ENCODE assay signal across 15 cellular contexts in the genomic region with DNA sequence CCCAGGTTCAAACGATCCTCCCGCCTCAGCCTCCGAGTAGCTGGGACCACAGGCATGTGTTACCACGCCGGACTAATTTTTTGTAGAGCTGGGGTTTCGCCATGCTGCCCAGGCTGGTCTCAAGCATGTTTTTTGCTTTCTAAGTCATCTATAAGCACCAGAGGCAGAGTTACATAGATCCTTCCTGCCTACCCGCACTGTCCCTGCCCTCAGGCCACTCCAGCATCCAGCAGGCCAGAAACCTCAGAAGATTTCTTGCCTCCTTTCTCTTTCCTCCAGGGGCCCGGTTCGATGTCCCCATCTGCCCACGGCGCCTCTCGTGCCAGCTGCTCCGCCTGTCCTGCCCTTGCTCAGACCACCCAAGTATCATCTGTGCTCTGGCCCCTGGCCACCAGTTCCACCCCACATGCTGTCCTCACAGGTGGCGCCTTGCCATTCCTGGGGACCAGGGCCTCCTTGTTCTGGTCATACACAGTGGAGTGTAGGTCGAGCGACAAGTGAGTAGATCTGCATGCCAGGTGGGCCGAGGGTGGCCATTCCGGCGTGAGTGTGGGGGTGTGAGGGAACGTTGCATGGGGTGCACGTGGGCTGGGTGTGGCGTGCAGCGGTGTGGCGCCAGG. TPM values are rescaled to one million over a fixed set of nuclear protein-coding genes. Genes with fewer than 3 reads are reported as not detected.
A peak's percentile ranks its signal among the peaks of the same experiment; 100 is the strongest.
DNase-seq lines count a peak whose midpoint lies in the region; ATAC-seq and TF ChIP-seq lines count a peak whose summit lies in the region.
"Had no signal": no experiment of that assay in that cellular context is flagged by ENCODE, and none has a peak within 500 bp of the region (broad histone marks: within the 10 kb centered on the region; RNA-seq: fewer than 3 reads in every experiment).

No MANE protein-coding gene starts in this region.

- POLR2A ChIA-PET in activated CD8-positive, alpha-beta T cell treated with anti-CD3 and anti-CD28 coated beads for 36 hours (lab: Charles Lee) = interaction anchor here (0.5 kb wide), 1 partner anchor 65 kb away, joined by 3 read pairs; no protein-coding TSS in a partner anchor

- WGBS in GM23248 (ENCODE audit: low coverage in 1 of 2, low lambda C conversion rate in 2 of 2, missing lambda C conversion rate in 2 of 2), 2 experiments = 49% methylated on average over 24 of the region's 24 CpGs
- 68 to 87% methylated on average over 24 of the region's 24 CpGs for WGBS in lung, 2 donors

- peak overlapping the region; percentile 83 for H2AFZ ChIP-seq in GM23248

- no peaks in the 10 kb centered on the region for H3K9me2 ChIP-seq in GM23248 (ENCODE audit: insufficient read depth)

- intact Hi-C loops in activated CD8-positive, alpha-beta T cell treated with anti-CD3 and anti-CD28 coated beads for 36 hours (cut with micrococcal nuclease) = no loop called here

- ATAC-seq in lung (ENCODE audit: insufficient read depth, low FRiP score) (no peak), HG03442 (IDR thresholded peaks at IDR 0.05; ENCODE audit: unreplicated experiment) (no peak), GM18511 (IDR thresholded peaks at IDR 0.05; ENCODE audit: unreplicated experiment) (no peak)
- no peak for ATAC-seq in activated CD8-positive, alpha-beta T cell treated with anti-CD3 and anti-CD28 coated beads for 36 hours

- no peaks in the 10 kb centered on the region for H3K36me3 Mint-ChIP-seq in activated CD8-positive, alpha-beta T cell treated with anti-CD3 and anti-CD28 coated beads for 36 hours (ENCODE audit: low read depth)
- H3K36me3 Mint-ChIP-seq: brain had no signal

- H3K27ac ChIP-seq in GM23248 = peak overlapping the region; percentile 89
- H3K27ac ChIP-seq in lung (ENCODE audit: low read depth in 1 of 2, low read length in 1 of 2) = no peak overlapping the region
- peak overlapping the region; percentile 89 for H3K27ac ChIP-seq in subcutaneous abdominal adipose tissue (ENCODE audit: low read depth, low read length)

- peak overlapping the region; percentile 90 for H3K9ac ChIP-seq in GM23248
- peak overlapping the region in 1 of 5 donors; percentile 73 for H3K9ac ChIP-seq in subcutaneous abdominal adipose tissue (ENCODE audit: low read length in 5 of 5)

- H3K79me2 ChIP-seq in GM23248 (ENCODE audit: insufficient read depth) = peaks cover 16% of the 10 kb centered on the region

- H3K4me1 ChIP-seq in GM23248 (ENCODE audit: insufficient read depth) (no peaks in the 10 kb centered on the region; the same call in 1 of the 2 replicates), lung (ENCODE audit: control insufficient read depth in 2 of 2, insufficient read depth in 2 of 2, low read length in 2 of 2) (peaks cover 0 to 2% of the 10 kb centered on the region in 2 donors), subcutaneous abdominal adipose tissue (ENCODE audit: control insufficient read depth in 5 of 5, insufficient read depth in 5 of 5, low read length in 5 of 5) (peaks cover 2 to 31% (median 23%) of the 10 kb centered on the region in 5 donors)
- H3K4me1 ChIP-seq: left lung had no signal

- CTCF ChIA-PET in activated CD8-positive, alpha-beta T cell treated with anti-CD3 and anti-CD28 coated beads for 36 hours (lab: Charles Lee) = no interaction called here

- peaks cover 10% of the 10 kb centered on the region; the same call in 1 of the 2 replicates for H3F3A ChIP-seq in GM23248 (ENCODE audit: insufficient read depth)

- H3K9me3 ChIP-seq in GM23248 (ENCODE audit: low read depth) (no peaks in the 10 kb centered on the region), lung (ENCODE audit: control insufficient read depth in 2 of 2, insufficient read depth in 1 of 2, low read length in 1 of 2) (no peaks in the 10 kb centered on the region), subcutaneous abdominal adipose tissue (ENCODE audit: control insufficient read depth in 5 of 5, low read length in 5 of 5) (no peaks in the 10 kb centered on the region)
- H3K9me3 ChIP-seq: left lung had no signal

- peak overlapping the region; percentile 75 for H3K4me3 ChIP-seq in GM23248
- peak overlapping the region; percentile 24 to 33 for H3K4me3 ChIP-seq in cardiac fibroblast (replicated peaks in 1 of 2; ENCODE audit: low read depth in 2 of 2, low read length in 2 of 2)
- H3K4me3 ChIP-seq in lung = peak overlapping the region; percentile 21
- H3K4me3 ChIP-seq in subcutaneous abdominal adipose tissue (ENCODE audit: low read depth in 1 of 5, low read length in 5 of 5) = peak overlapping the region in 4 of 5 donors; percentile 52 to 67 (median 64)

- no peaks in the 10 kb centered on the region for H3K27me3 ChIP-seq in GM23248 (replicated peaks; ENCODE audit: insufficient read depth)
- no peaks in the 10 kb centered on the region for H3K27me3 ChIP-seq in lung (ENCODE audit: control insufficient read depth, insufficient read depth)
- no peaks in the 10 kb centered on the region for H3K27me3 ChIP-seq in subcutaneous abdominal adipose tissue (ENCODE audit: control insufficient read depth in 5 of 5, insufficient read depth in 4 of 5, low read length in 5 of 5)

- in situ Hi-C loops in GM23248 (cut with MboI) = no loop called here

- H3K4me1 Mint-ChIP-seq in activated CD8-positive, alpha-beta T cell treated with anti-CD3 and anti-CD28 coated beads for 36 hours (ENCODE audit: low read depth) = no peaks in the 10 kb centered on the region
- H3K4me1 Mint-ChIP-seq: activated CD4-positive, alpha-beta T cell treated with anti-CD3 and anti-CD28 coated beads, Interleukin-2, amount 10 ng/mL, durations not matched to agents 7 days and 5 days; brain; endodermal cell had no signal

- H3K36me3 ChIP-seq in GM23248 (ENCODE audit: low read depth) (no peaks in the 10 kb centered on the region), lung (ENCODE audit: control insufficient read depth in 2 of 2, insufficient read depth in 2 of 2, low read length in 2 of 2) (no peaks in the 10 kb centered on the region), subcutaneous abdominal adipose tissue (ENCODE audit: control insufficient read depth in 5 of 5, insufficient read depth in 5 of 5, low read length in 5 of 5) (no peaks in the 10 kb centered on the region)
- H3K36me3 ChIP-seq: left lung had no signal

- H3K4me2 ChIP-seq in GM23248 (ENCODE audit: unreplicated experiment) = peak overlapping the region; percentile 52

- H3K4me3 Mint-ChIP-seq in activated CD8-positive, alpha-beta T cell treated with anti-CD3 and anti-CD28 coated beads for 36 hours = no peak overlapping the region
- H3K4me3 Mint-ChIP-seq: activated CD4-positive, alpha-beta T cell treated with anti-CD3 and anti-CD28 coated beads, Interleukin-2, amount 10 ng/mL, durations not matched to agents 7 days and 5 days; brain had no signal

- H4K20me1 ChIP-seq in GM23248 (ENCODE audit: insufficient read depth) = no peaks in the 10 kb centered on the region

- no peak overlapping the region for H3K27ac Mint-ChIP-seq in activated CD8-positive, alpha-beta T cell treated with anti-CD3 and anti-CD28 coated beads for 36 hours
- H3K27ac Mint-ChIP-seq: activated CD4-positive, alpha-beta T cell treated with anti-CD3 and anti-CD28 coated beads, Interleukin-2, amount 10 ng/mL, durations not matched to agents 7 days and 5 days; brain; endodermal cell had no signal

- peaks cover 14% of the 10 kb centered on the region for H3K27me3 Mint-ChIP-seq in activated CD8-positive, alpha-beta T cell treated with anti-CD3 and anti-CD28 coated beads for 36 hours

- no peak for TF ChIP-seq CTCF in cardiac fibroblast (IDR thresholded peaks at IDR 0.05; ENCODE audit: low read depth, low read length)
- no peak for TF ChIP-seq CTCF in lung (IDR thresholded peaks at IDR 0.05; ENCODE audit: control extremely low read depth, extremely low read depth)
- TF ChIP-seq CTCF in activated CD8-positive, alpha-beta T cell treated with anti-CD3 and anti-CD28 coated beads for 36 hours (IDR thresholded peaks at IDR 0.05) = no peak

- no peaks in the 10 kb centered on the region for H3K9me3 Mint-ChIP-seq in activated CD8-positive, alpha-beta T cell treated with anti-CD3 and anti-CD28 coated beads for 36 hours

- DNase-seq in GM23248 (no peak), cardiac fibroblast (ENCODE audit: low read depth in 2 of 2) (no peak), lung (ENCODE audit: low spot score) (no peak), T1000 (lab: John Stamatoyannopoulos, UW) (no peak)
- DNase-seq in activated CD8-positive, alpha-beta T cell treated with anti-CD3 and anti-CD28 coated beads for 36 hours = no peak
- DNase-seq: activated CD4-positive, alpha-beta T cell treated with anti-CD3 and anti-CD28 coated beads, Interleukin-2, amount 10 ng/mL, durations not matched to agents 7 days and 5 days; KG1; NCI-H1417 treated with DMSO at 0.1 percent for 48 hours; NCI-H524 treated with DMSO at 0.1 percent for 48 hours had no signal

RNA-seq across cellular contexts. Expression of a gene that starts 27.3 kb away (rescaled TPM):
- total RNA-seq in GM23248 (2014; rRNA removed; shearing (Covaris generic)) = 19.5 and 22.5 TPM in 2 replicates
- polyA plus RNA-seq in GM23248 (2016; fragmentation: Nextera tagmentation; extraction: Ambion mirVana) (13.5 and 15.4 TPM in 2 replicates), lung (10 to 100 TPM; 19.4 to 32.5 TPM)
- 10 to 100 TPM; 29.6 to 32.0 TPM for total RNA-seq in lung
- 1 to 10 TPM; 1.3 to 2.2 TPM for total RNA-seq in activated CD8-positive, alpha-beta T cell treated with anti-CD3 and anti-CD28 coated beads for 36 hours

RNA-seq across cellular contexts. Expression of a gene that starts 32.6 kb away (rescaled TPM):
- 35.4 and 39.7 TPM in 2 replicates for total RNA-seq in GM23248 (2014; rRNA removed; shearing (Covaris generic))
- polyA plus RNA-seq in GM23248 (2016; fragmentation: Nextera tagmentation; extraction: Ambion mirVana) (1.5 and 1.7 TPM in 2 replicates), lung (10 to 100 TPM; 16.3 to 29.3 TPM)
- total RNA-seq in lung = 10 to 100 TPM; 13.9 to 23.8 TPM
- 10 to 100 TPM; 18.1 to 18.7 TPM for total RNA-seq in activated CD8-positive, alpha-beta T cell treated with anti-CD3 and anti-CD28 coated beads for 36 hours

Comparison
In these comparisons a context has a peak if more than half of its experiments do, and no peak if none do; other contexts are left out.
1. H3K27ac ChIP-seq: peak in GM23248 (single experiment) and subcutaneous abdominal adipose tissue (single experiment); none in lung (0 of 2).
2. H3K4me3 ChIP-seq: peak in every context shown above with its lines; median percentile 75 in GM23248; 64 in subcutaneous abdominal adipose tissue; 28 in cardiac fibroblast; 21 in lung.